Comparison of ENCODE assay signal across 1 cellular context in genomic region chr4:61853041-61853440, GRCh38.
A peak's percentile ranks its signal among the peaks of the same experiment; 100 is the strongest.
TF ChIP-seq lines count a peak whose summit lies in the region.

No MANE protein-coding gene starts in this region.

TF ChIP-seq in GM23338, 12 proteins besides CTCF, POLR2A, EP300 and RAD21:
- TF ChIP-seq ZNF462 (CRISPR knock-in tag; IDR thresholded peaks at IDR 0.05) (peak; percentile 60; the same call in 1 of the 2 replicates), POLR2AphosphoS5 (IDR thresholded peaks at IDR 0.05; ENCODE audit: low read depth) (peak; percentile 46; the same call in 1 of the 2 replicates), ETS1 (IDR thresholded peaks at IDR 0.05) (no peak), ZNF114 (CRISPR knock-in tag; IDR thresholded peaks at IDR 0.05) (0 out of 2 replicates have a peak, but pooled peaks have one; percentile 54), ZNF331 (CRISPR knock-in tag; IDR thresholded peaks at IDR 0.05; ENCODE audit: low read depth) (no peak), EZH2 (IDR thresholded peaks at IDR 0.05; ENCODE audit: low read depth, unreplicated experiment) (no peak), STAT1 (IDR thresholded peaks at IDR 0.05; ENCODE audit: unreplicated experiment) (no peak), NANOG (IDR thresholded peaks at IDR 0.05; ENCODE audit: borderline replicate concordance) (peak; percentile 80), CREB1 (CRISPR knock-in tag; IDR thresholded peaks at IDR 0.05; ENCODE audit: low read depth) (no peak), EZH2phosphoT487 (IDR thresholded peaks at IDR 0.05; ENCODE audit: unreplicated experiment) (no peak)
